In genomic region chr12:43806737-43807072, GRCh38 we compare ENCODE assay signal across 8 cellular contexts. TPM values are rescaled to one million over a fixed set of nuclear protein-coding genes. Genes with fewer than 3 reads are reported as not detected.
DNase-seq lines count a peak whose midpoint lies in the region; TF ChIP-seq lines count a peak whose summit lies in the region.

No MANE protein-coding gene starts in this region.

- H3K9me2 ChIP-seq in GM23248 (ENCODE audit: insufficient read depth): no peaks in the 10 kb centered on the region
- H3K9me2 ChIP-seq in SU-DHL-6 (replicated peaks; ENCODE audit: insufficient read depth, low read length): no peaks in the 10 kb centered on the region

- TF ChIP-seq CTCF in SU-DHL-6 (IDR thresholded peaks at IDR 0.05; ENCODE audit: insufficient read depth, low read length, poor library complexity, severe bottlenecking) (no peak), fibroblast of villous mesenchyme (IDR thresholded peaks at IDR 0.05; ENCODE audit: insufficient read depth, low read depth, low read length) (no peak)

- DNase-seq in GM23248 (no peak), fibroblast of villous mesenchyme (ENCODE audit: low read depth) (no peak), NCI-H1694 treated with DMSO at 0.1 percent for 48 hours (lab: John Stamatoyannopoulos, UW) (no peak), HUDEP-2 (lab: John Stamatoyannopoulos, UW; ENCODE audit: unreplicated experiment in 76 of 76) (no peak)
- no peak for DNase-seq in stimulated activated CD4-positive, alpha-beta T cell treated with anti-CD3 and anti-CD28 coated beads, Interleukin-2, amount 100 ng/mL, for 24 hours
- DNase-seq in activated effector memory CD4-positive, alpha-beta T cell treated with Interleukin-2 at 50 U/mL for 16 hours: no peak

- H3F3A ChIP-seq in GM23248 (ENCODE audit: insufficient read depth): peaks cover 7% of the 10 kb centered on the region; the same call in 1 of the 2 replicates
- H3F3A ChIP-seq in SU-DHL-6 (ENCODE audit: insufficient read depth): no peaks in the 10 kb centered on the region

- H4K20me1 ChIP-seq in GM23248 (ENCODE audit: insufficient read depth) (no peaks in the 10 kb centered on the region), SU-DHL-6 (ENCODE audit: low read depth, low read length) (peaks cover 9% of the 10 kb centered on the region)

- H3K9me3 ChIP-seq in GM23248 (ENCODE audit: low read depth) (no peaks in the 10 kb centered on the region), SU-DHL-6 (ENCODE audit: insufficient read depth, low read length) (no peaks in the 10 kb centered on the region), skeletal muscle satellite cell (replicated peaks; ENCODE audit: low read length) (no peaks in the 10 kb centered on the region)

- peak overlapping the region; percentile 97 for H3K4me2 ChIP-seq in GM23248 (ENCODE audit: unreplicated experiment)
- peak overlapping the region; percentile 79 for H3K4me2 ChIP-seq in SU-DHL-6 (ENCODE audit: low read depth, low read length, poor library complexity, severe bottlenecking)
- peak overlapping the region; percentile 97 for H3K4me2 ChIP-seq in skeletal muscle satellite cell (ENCODE audit: low read length)

- peaks cover 21% of the 10 kb centered on the region for H3K36me3 ChIP-seq in GM23248 (ENCODE audit: low read depth)
- H3K36me3 ChIP-seq in SU-DHL-6 (ENCODE audit: low read length): peaks cover 25% of the 10 kb centered on the region
- H3K36me3 ChIP-seq in skeletal muscle satellite cell (ENCODE audit: insufficient read depth, low read length): peaks cover 5% of the 10 kb centered on the region

- 1 to 3% methylated on average over 3 of the region's 3 CpGs for WGBS in GM23248 (ENCODE audit: low coverage in 1 of 2, low lambda C conversion rate in 2 of 2, missing lambda C conversion rate in 2 of 2), 2 experiments

- peak overlapping the region; percentile 99 for H3K4me3 ChIP-seq in GM23248
- H3K4me3 ChIP-seq in SU-DHL-6 (ENCODE audit: insufficient read depth, low read length, poor library complexity, severe bottlenecking): peak overlapping the region; percentile 97
- H3K4me3 ChIP-seq in fibroblast of villous mesenchyme (ENCODE audit: low read depth, low read length): peak overlapping the region; percentile 97
- peak overlapping the region; percentile 96 for H3K4me3 ChIP-seq in skeletal muscle satellite cell (ENCODE audit: low read length)

- H3K27ac ChIP-seq in GM23248 (peak overlapping the region; percentile 93), SU-DHL-6 (ENCODE audit: low read depth, low read length) (peak overlapping the region; percentile 86)

- in situ Hi-C loops in GM23248 (cut with MboI): no loop called here

- H3K27me3 ChIP-seq in GM23248 (replicated peaks; ENCODE audit: insufficient read depth): no peaks in the 10 kb centered on the region
- no peaks in the 10 kb centered on the region for H3K27me3 ChIP-seq in SU-DHL-6 (ENCODE audit: low read length)
- H3K27me3 ChIP-seq in skeletal muscle satellite cell (ENCODE audit: control insufficient read depth, insufficient read depth, low read length): no peaks in the 10 kb centered on the region

- peak overlapping the region; percentile 94 for H2AFZ ChIP-seq in GM23248
- H2AFZ ChIP-seq in SU-DHL-6 (ENCODE audit: low read depth, low read length, severe bottlenecking): peak overlapping the region; percentile 83

- H3K4me1 ChIP-seq in GM23248 (ENCODE audit: insufficient read depth): peaks cover 32% of the 10 kb centered on the region
- H3K4me1 ChIP-seq in skeletal muscle satellite cell (ENCODE audit: control insufficient read depth, insufficient read depth, low read length): peaks cover 19% of the 10 kb centered on the region

- H3K79me2 ChIP-seq in GM23248 (ENCODE audit: insufficient read depth) (peaks cover 43% of the 10 kb centered on the region), SU-DHL-6 (ENCODE audit: insufficient read depth, low read length) (peaks cover 41% of the 10 kb centered on the region)

- H3K9ac ChIP-seq in GM23248 (peak overlapping the region; percentile 96), SU-DHL-6 (ENCODE audit: low read length) (peak overlapping the region; percentile 89), skeletal muscle satellite cell (ENCODE audit: low read depth, low read length) (peak overlapping the region; percentile 98)

RNA-seq across cellular contexts. Expression of gene TWF1, which starts 0.6 kb away (rescaled TPM):
- total RNA-seq in GM23248 (2014; rRNA removed; shearing (Covaris generic)): 197 and 246 TPM in 2 replicates
- polyA plus RNA-seq in GM23248 (2016; fragmentation: Nextera tagmentation; extraction: Ambion mirVana): 139 and 141 TPM in 2 replicates
- 159 and 224 TPM in 2 replicates for total RNA-seq in fibroblast of villous mesenchyme
- total RNA-seq in skeletal muscle satellite cell (2012; rRNA removed): 177 and 193 TPM in 2 replicates

RNA-seq across cellular contexts. Expression of gene TMEM117, which starts 29.2 kb away (rescaled TPM):
- total RNA-seq in GM23248 (2014; rRNA removed; shearing (Covaris generic)): 14.4 and 19.1 TPM in 2 replicates
- 12.1 and 14.7 TPM in 2 replicates for polyA plus RNA-seq in GM23248 (2016; fragmentation: Nextera tagmentation; extraction: Ambion mirVana)
- total RNA-seq in fibroblast of villous mesenchyme: 10.8 and 13.5 TPM in 2 replicates
- 3.0 and 5.9 TPM in 2 replicates for total RNA-seq in skeletal muscle satellite cell (2012; rRNA removed)

RNA-seq across cellular contexts. Expression of gene IRAK4, which starts 48.0 kb away (rescaled TPM):
- total RNA-seq in GM23248 (2014; rRNA removed; shearing (Covaris generic)): 17.6 and 24.0 TPM in 2 replicates
- 11.5 and 12.0 TPM in 2 replicates for polyA plus RNA-seq in GM23248 (2016; fragmentation: Nextera tagmentation; extraction: Ambion mirVana)
- 16.1 and 20.3 TPM in 2 replicates for total RNA-seq in fibroblast of villous mesenchyme
- 15.5 and 15.7 TPM in 2 replicates for total RNA-seq in skeletal muscle satellite cell (2012; rRNA removed)

RNA-seq across cellular contexts. Expression of gene PUS7L, which starts 48.1 kb away (rescaled TPM):
- 15.0 and 20.6 TPM in 2 replicates for total RNA-seq in GM23248 (2014; rRNA removed; shearing (Covaris generic))
- 23.1 and 23.3 TPM in 2 replicates for polyA plus RNA-seq in GM23248 (2016; fragmentation: Nextera tagmentation; extraction: Ambion mirVana)
- 22.2 and 30.2 TPM in 2 replicates for total RNA-seq in fibroblast of villous mesenchyme
- total RNA-seq in skeletal muscle satellite cell (2012; rRNA removed): 31.9 and 32.1 TPM in 2 replicates
